8 cellular contexts compared by ENCODE assay signal in genomic region chr5:180353226-180353962, GRCh38. TPM values are rescaled to one million over a fixed set of nuclear protein-coding genes. Genes with fewer than 3 reads are reported as not detected.
DNase-seq lines count a peak whose midpoint lies in the region; ATAC-seq and TF ChIP-seq lines count a peak whose summit lies in the region.

Gene GFPT2 (minus strand): TSS chr5:180353336. CDS start chr5:180353217, 119 bp downstream.

- ATAC-seq in HG03175 (IDR thresholded peaks at IDR 0.05; ENCODE audit: unreplicated experiment) (peak; percentile 64), natural killer cell (peak; percentile 86 to 91 (median 90))
- ATAC-seq in stimulated activated memory B cell treated with anti-CD40 and anti-IgM and Interleukin-4, amounts not matched to agents 10 μg/mL and 1 μg/mL and 100 μg/mL, for 72 hours, result peak; percentile 84

- intact Hi-C loops in natural killer cell (cut with micrococcal nuclease), result no loop called here

- H3K4me3 Mint-ChIP-seq in natural killer cell, result peak within 1 kb of the TSS; percentile 75
- peak within 1 kb of the TSS; percentile 74 for H3K4me3 Mint-ChIP-seq in stimulated activated memory B cell treated with anti-CD40 and anti-IgM and Interleukin-4, amounts not matched to agents 10 μg/mL and 1 μg/mL and 100 μg/mL, for 72 hours

- DNase-seq in DMS53 (lab: John Stamatoyannopoulos, UW) (peak; percentile 66), DMS53 treated with DMSO at 0.1 percent for 48 hours (lab: John Stamatoyannopoulos, UW; ENCODE audit: unreplicated experiment) (no peak), Peyer's patch (peak; percentile 69 to 89 (median 79)), fibroblast of the aortic adventitia (ENCODE audit: low read depth) (peak; percentile 70), natural killer cell (peak; percentile 64)
- peak; percentile 67 for DNase-seq in activated effector memory CD4-positive, alpha-beta T cell treated with Interleukin-2 at 50 U/mL for 16 hours

- no peak for TF ChIP-seq CTCF in Peyer's patch (IDR thresholded peaks at IDR 0.05)
- no peak for TF ChIP-seq CTCF in fibroblast of the aortic adventitia (IDR thresholded peaks at IDR 0.05; ENCODE audit: insufficient read depth, low read length)
- TF ChIP-seq CTCF in natural killer cell (IDR thresholded peaks at IDR 0.05), result no peak

- peak in 1 of 2 donors; percentile 15 for TF ChIP-seq POLR2A in Peyer's patch (IDR thresholded peaks at IDR 0.05)

- no peaks in the 10 kb centered on the region for H3K9me3 ChIP-seq in Peyer's patch

- H3K9me3 Mint-ChIP-seq in natural killer cell, result no peaks in the 10 kb centered on the region
- H3K9me3 Mint-ChIP-seq in stimulated activated memory B cell treated with anti-CD40 and anti-IgM and Interleukin-4, amounts not matched to agents 10 μg/mL and 1 μg/mL and 100 μg/mL, for 72 hours, result no peaks in the 10 kb centered on the region

- peak within 1 kb of the TSS; percentile 41 to 65 (median 60) for H3K27ac ChIP-seq in Peyer's patch

- peak within 1 kb of the TSS in 1 of 2 donors; percentile 45 for H3K27ac Mint-ChIP-seq in natural killer cell
- H3K27ac Mint-ChIP-seq in stimulated activated memory B cell treated with anti-CD40 and anti-IgM and Interleukin-4, amounts not matched to agents 10 μg/mL and 1 μg/mL and 100 μg/mL, for 72 hours, result no peak within 1 kb of the TSS

- H3K36me3 ChIP-seq in Peyer's patch, result no peaks in the 10 kb centered on the region

- no peaks in the 10 kb centered on the region for H3K36me3 Mint-ChIP-seq in natural killer cell
- no peaks in the 10 kb centered on the region for H3K36me3 Mint-ChIP-seq in stimulated activated memory B cell treated with anti-CD40 and anti-IgM and Interleukin-4, amounts not matched to agents 10 μg/mL and 1 μg/mL and 100 μg/mL, for 72 hours

- H3K27me3 Mint-ChIP-seq in natural killer cell (ENCODE audit: low read depth in 2 of 2), result peaks cover 27 to 46% of the 10 kb centered on the region in 2 donors
- H3K27me3 Mint-ChIP-seq in stimulated activated memory B cell treated with anti-CD40 and anti-IgM and Interleukin-4, amounts not matched to agents 10 μg/mL and 1 μg/mL and 100 μg/mL, for 72 hours, result peaks cover 65% of the 10 kb centered on the region

- peaks cover 0 to 21% (median 9%) of the 10 kb centered on the region in 4 donors for H3K4me1 ChIP-seq in Peyer's patch

- peaks cover 0 to 12% of the 10 kb centered on the region in 2 donors for H3K4me1 Mint-ChIP-seq in natural killer cell
- peaks cover 9% of the 10 kb centered on the region for H3K4me1 Mint-ChIP-seq in stimulated activated memory B cell treated with anti-CD40 and anti-IgM and Interleukin-4, amounts not matched to agents 10 μg/mL and 1 μg/mL and 100 μg/mL, for 72 hours

- H3K27me3 ChIP-seq in Peyer's patch, result peaks cover 0 to 19% of the 10 kb centered on the region in 2 donors

- H3K4me3 ChIP-seq in Peyer's patch (peak within 1 kb of the TSS; percentile 39 to 65 (median 56)), fibroblast of the aortic adventitia (ENCODE audit: low read depth, low read length) (peak within 1 kb of the TSS; percentile 83)

RNA-seq across cellular contexts. Expression of gene GFPT2, which starts in this region (rescaled TPM):
- total RNA-seq in Peyer's patch, result 10 to 100 TPM in 2 of 4 donors, 1 to 10 TPM in 2; 4.9 to 86.6 (median 13.1) TPM
- 54.4 and 69.8 TPM in 2 replicates for total RNA-seq in fibroblast of the aortic adventitia (ENCODE audit: low replicate concordance)
- total RNA-seq in natural killer cell, result under 1 TPM in 2 of 3 donors, not detected in 1; 0.56 to 0.86 TPM

Comparison
In these comparisons a context has a peak if more than half of its experiments do, and no peak if none do; other contexts are left out.
1. Peak in DNase-seq and ATAC-seq in natural killer cell; RNA of the gene not detected or under 1 TPM.